Comparison of ENCODE assay signal across 9 cellular contexts in genomic region chr13:30569901-30570576, GRCh38. TPM values are rescaled to one million over a fixed set of nuclear protein-coding genes. Genes with fewer than 3 reads are reported as not detected.
DNase-seq lines count a peak whose midpoint lies in the region; ATAC-seq and TF ChIP-seq lines count a peak whose summit lies in the region.
"Had no signal": no experiment of that assay in that cellular context is flagged by ENCODE, and none has a peak within 500 bp of the region (broad histone marks: within the 10 kb centered on the region; RNA-seq: fewer than 3 reads in every experiment).

No MANE protein-coding gene starts in this region.

- peaks cover 9% of the 10 kb centered on the region for H3K4me1 Mint-ChIP-seq in Calu3 (ENCODE audit: low read depth, unreplicated experiment)

- peak; percentile 86 for ATAC-seq in esophagus mucosa
- ATAC-seq in HG02642 (IDR thresholded peaks at IDR 0.05; ENCODE audit: poor library complexity, unreplicated experiment): no peak
- no peak for ATAC-seq in HG03457 (IDR thresholded peaks at IDR 0.05; ENCODE audit: unreplicated experiment)

- no peaks in the 10 kb centered on the region for H3K9me2 ChIP-seq in OCI-LY1 (ENCODE audit: low read depth, low read length)

- H3K36me3 ChIP-seq in OCI-LY1 (ENCODE audit: insufficient read depth, low read length): no peaks in the 10 kb centered on the region
- no peaks in the 10 kb centered on the region for H3K36me3 ChIP-seq in ovary

- DNase-seq in Calu3 (no peak), ovary (peak in 3 of 5 donors; percentile 21 to 37 (median 28)), NCI-H1417 treated with DMSO at 0.1 percent for 48 hours (lab: John Stamatoyannopoulos, UW) (no peak), DMS153 (lab: John Stamatoyannopoulos, UW) (no peak)

- no peak for TF ChIP-seq EP300 in ovary (IDR thresholded peaks at IDR 0.05)

- TF ChIP-seq CTCF in Calu3 (IDR thresholded peaks at IDR 0.05; ENCODE audit: unreplicated experiment) (no peak), OCI-LY1 (IDR thresholded peaks at IDR 0.05; ENCODE audit: low read length) (no peak), ovary (IDR thresholded peaks at IDR 0.05) (no peak)

- no peak overlapping the region for H3K4me3 Mint-ChIP-seq in Calu3 (ENCODE audit: low read depth, unreplicated experiment)

- H3K27me3 Mint-ChIP-seq in Calu3 (ENCODE audit: unreplicated experiment): no peaks in the 10 kb centered on the region

- no peaks in the 10 kb centered on the region for H3F3A ChIP-seq in OCI-LY1 (ENCODE audit: insufficient read depth, low read length)

- peak overlapping the region; percentile 62 for H3K27ac Mint-ChIP-seq in Calu3 (ENCODE audit: unreplicated experiment)

- WGBS in ovary, 3 donors: 46 to 52% (median 48%) methylated on average over 8 of the region's 8 CpGs

- H3K36me3 Mint-ChIP-seq in Calu3 (ENCODE audit: insufficient read depth, unreplicated experiment): no peaks in the 10 kb centered on the region

- no peaks in the 10 kb centered on the region for H3K9me3 Mint-ChIP-seq in Calu3 (ENCODE audit: low read depth, unreplicated experiment)

- H3K27me3 ChIP-seq in OCI-LY1 (ENCODE audit: insufficient read depth, low read length): no peaks in the 10 kb centered on the region
- H3K27me3 ChIP-seq in ovary: no peaks in the 10 kb centered on the region
- H3K27me3 ChIP-seq: dorsolateral prefrontal cortex had no signal

- no peak overlapping the region for H3K9ac ChIP-seq in OCI-LY1 (ENCODE audit: low read length)

- H4K20me1 ChIP-seq in OCI-LY1 (ENCODE audit: insufficient read depth, low read length): no peaks in the 10 kb centered on the region

- CTCF ChIA-PET in Calu3 (lab: Charles Lee): no interaction called here

- H3K4me1 ChIP-seq in OCI-LY1 (ENCODE audit: insufficient read depth, low read length, severe bottlenecking): peaks cover 25% of the 10 kb centered on the region
- no peaks in the 10 kb centered on the region for H3K4me1 ChIP-seq in ovary (ENCODE audit: insufficient read depth)

- TF ChIP-seq POLR2A in ovary (IDR thresholded peaks at IDR 0.05): no peak

- no peaks in the 10 kb centered on the region for H3K79me2 ChIP-seq in OCI-LY1 (ENCODE audit: insufficient read depth, low read length)

- no peak overlapping the region for H3K27ac ChIP-seq in OCI-LY1 (ENCODE audit: low read depth, low read length, poor library complexity, severe bottlenecking)
- H3K27ac ChIP-seq in ovary: no peak overlapping the region

- H2AFZ ChIP-seq in OCI-LY1 (ENCODE audit: low read length): peak overlapping the region; percentile 57; the same call in 1 of the 2 replicates

- no TSS peak for BruUV-seq in Calu3 (replicated peaks; lab: Mats Ljungman, UMichigan)

- intact Hi-C loops in Calu3 (cut with micrococcal nuclease; ENCODE audit: unreplicated experiment): loop anchor here (5.0 kb wide), 1 partner anchor 108 kb away; no protein-coding TSS in a partner anchor
- intact Hi-C loops in ovary (cut with DNase I): no loop called here

- H3K4me3 ChIP-seq in OCI-LY1 (ENCODE audit: low read depth, low read length, poor library complexity, severe bottlenecking) (no peak overlapping the region), ovary (no peak overlapping the region)

- H3K9me3 ChIP-seq in OCI-LY1 (ENCODE audit: low read length) (no peaks in the 10 kb centered on the region), ovary (no peaks in the 10 kb centered on the region)

- H3K4me2 ChIP-seq in OCI-LY1 (ENCODE audit: low read length): no peak overlapping the region

RNA-seq across cellular contexts. Expression of gene USPL1, which starts 47.7 kb away (rescaled TPM):
- total RNA-seq in Calu3 (2022): 11.2 and 11.9 TPM in 2 replicates
- 5.7 TPM for total RNA-seq in esophagus mucosa
- 10 to 100 TPM; 19.4 to 26.8 (median 22.4) TPM for total RNA-seq in ovary
- 10 to 100 TPM; 12.1 to 16.2 TPM for polyA plus RNA-seq in ovary

Comparison
In these comparisons a context has a peak if more than half of its experiments do, and no peak if none do; other contexts are left out.
1. DNase-seq: peak in ovary (3 of 5); none in Calu3 (single experiment), NCI-H1417 treated with DMSO at 0.1 percent for 48 hours (single experiment) and DMS153 (single experiment).